Comparison of ENCODE assay signal across 17 cellular contexts in genomic region chr6:157688275-157688959, GRCh38.
"Had no signal": no experiment of that assay in that cellular context is flagged by ENCODE, and none has a peak within 500 bp of the region (broad histone marks: within the 10 kb centered on the region; RNA-seq: fewer than 3 reads in every experiment).

No MANE protein-coding gene starts in this region.

- H3K4me3 ChIP-seq: adrenal gland, ascending aorta, esophagus muscularis mucosa, upper lobe of left lung had no signal

- H3K4me1 ChIP-seq: adrenal gland, ascending aorta had no signal

- H3K27ac ChIP-seq: adrenal gland, ascending aorta, esophagus muscularis mucosa, parathyroid adenoma, upper lobe of left lung, VCaP had no signal

- DNase-seq: activated CD4-positive, alpha-beta T cell treated with anti-CD3 and anti-CD28 coated beads, Interleukin-2, amount 50 U/mL, for 1 hour; activated CD4-positive, CD25-positive, alpha-beta regulatory T cell treated with anti-CD3 and anti-CD28 coated beads, Interleukin-2, amount 50 U/mL, for 72 hours; activated CD8-positive, alpha-beta T cell treated with anti-CD3 and anti-CD28 coated beads, Interleukin-2, amount 10 ng/mL, durations not matched to agents 7 days and 5 days; activated naive CD4-positive, alpha-beta T cell; activated T-cell treated with anti-CD3 and anti-CD28 coated beads, Interleukin-2, amount 50 U/mL, for 1 hour; hippocampal formation; naive B cell; nucleus accumbens; stimulated activated CD4-positive, alpha-beta T cell treated with anti-CD3 and anti-CD28 coated beads, Interleukin-4, amount 100 ng/mL, for 24 hours; stimulated activated naive CD4-positive, alpha-beta T cell treated with Interleukin-2 at 50 U/mL for 16 hours; T-helper 2 cell; upper lobe of left lung had no signal

- H3K9me3 ChIP-seq: adrenal gland, ascending aorta, esophagus muscularis mucosa, upper lobe of left lung had no signal

- H3K27me3 ChIP-seq: adrenal gland, ascending aorta, upper lobe of left lung had no signal

- H3K9ac ChIP-seq: parathyroid adenoma had no signal

- H3K36me3 ChIP-seq: adrenal gland, ascending aorta, esophagus muscularis mucosa, upper lobe of left lung had no signal
